ENCODE assay signal across 15 cellular contexts in genomic region chr22:32617883-32618282, GRCh38.
DNase-seq lines count a peak whose midpoint lies in the region; ATAC-seq and TF ChIP-seq lines count a peak whose summit lies in the region.
"Had no signal": no experiment of that assay in that cellular context is flagged by ENCODE, and none has a peak within 500 bp of the region (broad histone marks: within the 10 kb centered on the region; RNA-seq: fewer than 3 reads in every experiment).

No MANE protein-coding gene starts in this region.

- H3K9ac ChIP-seq in mammary epithelial cell (ENCODE audit: insufficient read depth, low read length), result no peak overlapping the region
- H3K9ac ChIP-seq: BLaER1 had no signal

- BruUV-seq in mammary epithelial cell (replicated peaks; lab: Mats Ljungman, UMichigan), result no TSS peak

- no peak for TF ChIP-seq CTCF in breast epithelium (IDR thresholded peaks at IDR 0.05)
- TF ChIP-seq CTCF in mammary epithelial cell (conservative IDR thresholded peaks at IDR 0.05 in 1 of 2, IDR thresholded peaks at IDR 0.05 in 1 of 2; ENCODE audit: extremely low read depth in 1 of 2, insufficient read depth in 1 of 2, low read depth in 1 of 2, low read length in 2 of 2), result no peak
- no peak for TF ChIP-seq CTCF in prostate gland (IDR thresholded peaks at IDR 0.05)
- no peak for TF ChIP-seq CTCF in upper lobe of right lung (IDR thresholded peaks at IDR 0.05)

- no peaks in the 10 kb centered on the region for H4K20me1 ChIP-seq in mammary epithelial cell (ENCODE audit: insufficient read depth, low read length)
- H4K20me1 ChIP-seq: BLaER1 had no signal

- H3K79me2 ChIP-seq in mammary epithelial cell (ENCODE audit: insufficient read depth, low read length), result no peaks in the 10 kb centered on the region

- H3K36me3 ChIP-seq in breast epithelium, result no peaks in the 10 kb centered on the region
- no peaks in the 10 kb centered on the region for H3K36me3 ChIP-seq in mammary epithelial cell (ENCODE audit: insufficient read depth, low read length)
- no peaks in the 10 kb centered on the region for H3K36me3 ChIP-seq in prostate gland
- no peaks in the 10 kb centered on the region for H3K36me3 ChIP-seq in upper lobe of right lung
- H3K36me3 ChIP-seq: BLaER1, WERI-Rb-1 had no signal

- TF ChIP-seq POLR2A in breast epithelium (IDR thresholded peaks at IDR 0.05), result no peak
- no peak for TF ChIP-seq POLR2A in prostate gland (IDR thresholded peaks at IDR 0.05)

- H3K9me3 ChIP-seq in breast epithelium, result no peaks in the 10 kb centered on the region
- peaks cover 9% of the 10 kb centered on the region for H3K9me3 ChIP-seq in mammary epithelial cell (replicated peaks; ENCODE audit: insufficient read depth, low read length)
- H3K9me3 ChIP-seq in prostate gland, result no peaks in the 10 kb centered on the region
- H3K9me3 ChIP-seq in upper lobe of right lung, result no peaks in the 10 kb centered on the region
- H3K9me3 ChIP-seq: BLaER1 had no signal

- H2AFZ ChIP-seq in mammary epithelial cell (ENCODE audit: low read depth, low read length), result no peak overlapping the region

- dilution Hi-C loops in mammary epithelial cell (cut with HindIII; ENCODE audit: low sequenced_read_pairs), result no loop called here

- H3K4me1 ChIP-seq in breast epithelium (peaks cover 8 to 19% of the 10 kb centered on the region in 2 donors), mammary epithelial cell (ENCODE audit: insufficient read depth, low read length) (no peaks in the 10 kb centered on the region), prostate gland (replicated peaks) (no peaks in the 10 kb centered on the region), upper lobe of right lung (peaks cover 49% of the 10 kb centered on the region)
- H3K4me1 ChIP-seq: BLaER1 had no signal

- no peaks in the 10 kb centered on the region for H3K27me3 ChIP-seq in breast epithelium
- no peaks in the 10 kb centered on the region for H3K27me3 ChIP-seq in mammary epithelial cell (ENCODE audit: insufficient read depth, low read length)
- H3K27me3 ChIP-seq in prostate gland (replicated peaks; ENCODE audit: insufficient read depth), result no peaks in the 10 kb centered on the region
- no peaks in the 10 kb centered on the region for H3K27me3 ChIP-seq in upper lobe of right lung
- H3K27me3 ChIP-seq: BLaER1 had no signal

- H3K27ac ChIP-seq in breast epithelium (peak overlapping the region; percentile 84 to 95), mammary epithelial cell (ENCODE audit: insufficient read depth, low read depth, low read length) (no peak overlapping the region), prostate gland (peak overlapping the region; percentile 74 to 75), upper lobe of right lung (peak overlapping the region; percentile 91)
- H3K27ac ChIP-seq: 22Rv1, BLaER1, WERI-Rb-1 had no signal

- H3K4me3 ChIP-seq in breast epithelium (no peak overlapping the region), mammary epithelial cell (replicated peaks in 1 of 3; ENCODE audit: insufficient read depth in 1 of 3, low read depth in 2 of 3, low read length in 3 of 3) (no peak overlapping the region), prostate gland (no peak overlapping the region), upper lobe of right lung (no peak overlapping the region)
- H3K4me3 ChIP-seq: BLaER1 had no signal

- no peak overlapping the region for H3K4me2 ChIP-seq in mammary epithelial cell (ENCODE audit: insufficient read depth, low read depth, low read length)
- H3K4me2 ChIP-seq: BLaER1 had no signal

- CTCF ChIA-PET in mammary epithelial cell (lab: Charles Lee; ENCODE audit: low non-redundant PET), result interaction anchor here (0.7 kb wide), 1 partner anchor 11 kb away, joined by 3 read pairs; no protein-coding TSS in a partner anchor

- no peak for DNase-seq in breast epithelium (ENCODE audit: low spot score in 2 of 2)
- DNase-seq in mammary epithelial cell, result no peak
- no peak for DNase-seq in left lobe of liver (ENCODE audit: low spot score)
- DNase-seq in prostate gland (ENCODE audit: low spot score), result peak; percentile 36
- DNase-seq in upper lobe of right lung, result no peak
- DNase-seq in G401 (ENCODE audit: low spot score), result no peak
- no peak for DNase-seq in hypothalamus (lab: John Stamatoyannopoulos, UW)
- no peak for DNase-seq in amygdala (lab: John Stamatoyannopoulos, UW)
- DNase-seq: MM.1S; NCI-H2081 treated with DMSO at 0.1 percent for 48 hours; NCI-H526 treated with DMSO at 0.1 percent for 48 hours; stimulated activated CD4-positive, alpha-beta T cell treated with anti-CD3 and anti-CD28 coated beads, Interleukin-2, amount 100 ng/mL, for 48 hours; WERI-Rb-1 had no signal

- intact Hi-C loops in breast epithelium (cut with DNase I; ENCODE audit: low total_unique reads), result no loop called here
- intact Hi-C loops in mammary epithelial cell (cut with micrococcal nuclease), result no loop called here
- intact Hi-C loops in prostate gland (cut with DNase I), result loop anchor here (5.0 kb wide), 1 partner anchor 146 kb away; the partner anchor contains the start of gene FBXO7
- intact Hi-C loops in upper lobe of right lung (cut with DNase I), result no loop called here

- in situ Hi-C loops in mammary epithelial cell (cut with MboI; ENCODE audit: low sequenced_read_pairs in 2 of 2), result no loop called here
- in situ Hi-C loops in G401 (cut with HindIII; ENCODE audit: low sequenced_read_pairs), result no loop called here

- 89% methylated on average over 9 of the region's 9 CpGs for WGBS in mammary epithelial cell (ENCODE audit: low coverage, missing lambda C conversion rate)
- WGBS in prostate gland, result 26% methylated on average over 9 of the region's 9 CpGs

- ATAC-seq in left lobe of liver, result peak; percentile 14
- ATAC-seq in upper lobe of right lung, result no peak
